Comparison of ENCODE assay signal across 16 cellular contexts in genomic region chr4:18039113-18039512, GRCh38. TPM values are rescaled to one million over a fixed set of nuclear protein-coding genes. Genes with fewer than 3 reads are reported as not detected.
DNase-seq lines count a peak whose midpoint lies in the region; ATAC-seq and TF ChIP-seq lines count a peak whose summit lies in the region.
"Had no signal": no experiment of that assay in that cellular context is flagged by ENCODE, and none has a peak within 500 bp of the region (broad histone marks: within the 10 kb centered on the region; RNA-seq: fewer than 3 reads in every experiment).

No MANE protein-coding gene starts in this region.

- no peak overlapping the region for H3K27ac Mint-ChIP-seq in T-helper 2 cell treated with Interferon-gamma antibody and Interleukin-4, amounts not matched to agents 5 μg/mL and 100 μg/mL, for 36 hours
- no peak overlapping the region for H3K27ac Mint-ChIP-seq in CD4-positive, alpha-beta memory T cell
- H3K27ac Mint-ChIP-seq: activated CD8-positive, alpha-beta T cell treated with anti-CD3 and anti-CD28 coated beads for 36 hours; activated T-helper 17 cell treated with anti-CD3 and anti-CD28 coated beads, Interleukin-2, amount 50 U/mL, for 72 hours; stimulated activated naive CD8-positive, alpha-beta T cell treated with anti-CD3 and anti-CD28 coated beads, Interleukin-15, Interleukin-2, amounts not matched to agents 100 ng/mL and 50 ng/mL, for 24 hours had no signal

- CTCF ChIA-PET in CD4-positive, alpha-beta memory T cell (lab: Charles Lee; ENCODE audit: partially characterized antibody): no interaction called here

- intact Hi-C loops in CD4-positive, alpha-beta memory T cell (cut with micrococcal nuclease): no loop called here
- intact Hi-C loops in vagina (cut with DNase I): no loop called here

- no peaks in the 10 kb centered on the region for H3K27me3 ChIP-seq in CD4-positive, alpha-beta memory T cell (ENCODE audit: insufficient read depth, low read length)
- H3K27me3 ChIP-seq in vagina (no peaks in the 10 kb centered on the region), osteoblast (ENCODE audit: insufficient read depth, low read length) (no peaks in the 10 kb centered on the region)
- H3K27me3 ChIP-seq: heart left ventricle had no signal

- H3K4me3 ChIP-seq in epithelial cell of proximal tubule (ENCODE audit: low read depth, low read length) (no peak overlapping the region), vagina (no peak overlapping the region), osteoblast (ENCODE audit: insufficient read depth, low read length) (no peak overlapping the region)
- H3K4me3 ChIP-seq in CD4-positive, alpha-beta memory T cell (ENCODE audit: low read length in 2 of 2): no peak overlapping the region
- H3K4me3 ChIP-seq: GM23338, heart left ventricle had no signal

- H3K27ac ChIP-seq in CD4-positive, alpha-beta memory T cell (ENCODE audit: low read depth, low read length): no peak overlapping the region
- H3K27ac ChIP-seq in vagina: no peak overlapping the region
- no peak overlapping the region for H3K27ac ChIP-seq in osteoblast (ENCODE audit: low read depth, low read length)
- H3K27ac ChIP-seq: heart left ventricle had no signal

- H3K79me2 ChIP-seq in osteoblast (ENCODE audit: insufficient read depth, low read length): no peaks in the 10 kb centered on the region

- H2AFZ ChIP-seq in osteoblast (ENCODE audit: low read length): no peak overlapping the region
- H2AFZ ChIP-seq: GM23338 had no signal

- peak; percentile 77 for ATAC-seq in GM18870 (IDR thresholded peaks at IDR 0.05; ENCODE audit: unreplicated experiment)
- peak; percentile 55 for ATAC-seq in GM21737 (IDR thresholded peaks at IDR 0.05; ENCODE audit: unreplicated experiment)
- ATAC-seq in HG03378 (IDR thresholded peaks at IDR 0.05; ENCODE audit: unreplicated experiment): peak; percentile 71
- ATAC-seq: activated CD8-positive, alpha-beta T cell treated with anti-CD3 and anti-CD28 coated beads for 36 hours; activated T-helper 17 cell treated with anti-CD3 and anti-CD28 coated beads, Interleukin-2, amount 50 U/mL, for 72 hours; GM23338; heart left ventricle had no signal

- TF ChIP-seq CTCF in epithelial cell of proximal tubule (conservative IDR thresholded peaks at IDR 0.05; ENCODE audit: low read depth, low read length): no peak
- TF ChIP-seq CTCF in vagina (IDR thresholded peaks at IDR 0.05): no peak
- no peak for TF ChIP-seq CTCF in osteoblast (IDR thresholded peaks at IDR 0.05; ENCODE audit: extremely low read depth, low read depth, low read length)

- POLR2A ChIA-PET in CD4-positive, alpha-beta memory T cell (lab: Charles Lee; ENCODE audit: partially characterized antibody): no interaction called here

- H4K20me1 ChIP-seq in osteoblast (ENCODE audit: insufficient read depth, low read length): no peaks in the 10 kb centered on the region

- peaks cover 20% of the 10 kb centered on the region for H3K27me3 Mint-ChIP-seq in T-helper 2 cell treated with Interferon-gamma antibody and Interleukin-4, amounts not matched to agents 5 μg/mL and 100 μg/mL, for 36 hours (ENCODE audit: low read depth)
- peaks cover 16 to 31% of the 10 kb centered on the region in 2 donors for H3K27me3 Mint-ChIP-seq in CD4-positive, alpha-beta memory T cell

- no peaks in the 10 kb centered on the region for H3K36me3 ChIP-seq in CD4-positive, alpha-beta memory T cell (ENCODE audit: insufficient read depth, low read length)
- H3K36me3 ChIP-seq in vagina (no peaks in the 10 kb centered on the region), osteoblast (ENCODE audit: insufficient read depth, low read length) (no peaks in the 10 kb centered on the region)
- H3K36me3 ChIP-seq: heart left ventricle had no signal

- no peak overlapping the region for H3K4me3 Mint-ChIP-seq in T-helper 2 cell treated with Interferon-gamma antibody and Interleukin-4, amounts not matched to agents 5 μg/mL and 100 μg/mL, for 36 hours
- H3K4me3 Mint-ChIP-seq in CD4-positive, alpha-beta memory T cell: no peak overlapping the region
- H3K4me3 Mint-ChIP-seq: activated CD8-positive, alpha-beta T cell treated with anti-CD3 and anti-CD28 coated beads for 36 hours; activated T-helper 17 cell treated with anti-CD3 and anti-CD28 coated beads, Interleukin-2, amount 50 U/mL, for 72 hours; GM23338; stimulated activated naive CD8-positive, alpha-beta T cell treated with anti-CD3 and anti-CD28 coated beads, Interleukin-15, Interleukin-2, amounts not matched to agents 100 ng/mL and 50 ng/mL, for 24 hours had no signal

- no peaks in the 10 kb centered on the region for H3K9me3 Mint-ChIP-seq in T-helper 2 cell treated with Interferon-gamma antibody and Interleukin-4, amounts not matched to agents 5 μg/mL and 100 μg/mL, for 36 hours
- no peaks in the 10 kb centered on the region for H3K9me3 Mint-ChIP-seq in CD4-positive, alpha-beta memory T cell
- H3K9me3 Mint-ChIP-seq: activated CD8-positive, alpha-beta T cell treated with anti-CD3 and anti-CD28 coated beads for 36 hours; activated T-helper 17 cell treated with anti-CD3 and anti-CD28 coated beads, Interleukin-2, amount 50 U/mL, for 72 hours; GM23338; stimulated activated naive CD8-positive, alpha-beta T cell treated with anti-CD3 and anti-CD28 coated beads, Interleukin-15, Interleukin-2, amounts not matched to agents 100 ng/mL and 50 ng/mL, for 24 hours had no signal

- H3K36me3 Mint-ChIP-seq in T-helper 2 cell treated with Interferon-gamma antibody and Interleukin-4, amounts not matched to agents 5 μg/mL and 100 μg/mL, for 36 hours (ENCODE audit: low read depth): no peaks in the 10 kb centered on the region
- H3K36me3 Mint-ChIP-seq in CD4-positive, alpha-beta memory T cell: no peaks in the 10 kb centered on the region

- TF ChIP-seq POLR2A in vagina (IDR thresholded peaks at IDR 0.05): no peak

- H3K4me1 Mint-ChIP-seq in T-helper 2 cell treated with Interferon-gamma antibody and Interleukin-4, amounts not matched to agents 5 μg/mL and 100 μg/mL, for 36 hours (ENCODE audit: low read depth): no peaks in the 10 kb centered on the region
- no peaks in the 10 kb centered on the region for H3K4me1 Mint-ChIP-seq in CD4-positive, alpha-beta memory T cell
- H3K4me1 Mint-ChIP-seq: activated T-helper 17 cell treated with anti-CD3 and anti-CD28 coated beads, Interleukin-2, amount 50 U/mL, for 72 hours; GM23338 had no signal

- DNase-seq in epithelial cell of proximal tubule (ENCODE audit: low read depth) (peak; percentile 32), vagina (ENCODE audit: extremely low spot score in 2 of 2) (no peak), osteoblast (ENCODE audit: insufficient read length, low spot score, missing footprints) (no peak)
- DNase-seq in T-helper 2 cell treated with Interferon-gamma antibody and Interleukin-4, amounts not matched to agents 5 μg/mL and 100 μg/mL, for 36 hours (ENCODE audit: low spot score): no peak
- no peak for DNase-seq in CD4-positive, alpha-beta memory T cell
- DNase-seq: activated CD8-positive, alpha-beta T cell treated with anti-CD3 and anti-CD28 coated beads for 36 hours; Calu3; heart left ventricle; NCI-H1105; occipital lobe had no signal

- no peak overlapping the region for H3K4me2 ChIP-seq in osteoblast (ENCODE audit: insufficient read depth, low read length)
- H3K4me2 ChIP-seq: GM23338 had no signal

- H3K9me3 ChIP-seq in CD4-positive, alpha-beta memory T cell (ENCODE audit: control insufficient read depth in 1 of 2, low read length in 2 of 2): no peaks in the 10 kb centered on the region
- no peaks in the 10 kb centered on the region for H3K9me3 ChIP-seq in vagina
- no peaks in the 10 kb centered on the region for H3K9me3 ChIP-seq in osteoblast (ENCODE audit: low read depth, low read length)
- H3K9me3 ChIP-seq: heart left ventricle had no signal

- H3K4me1 ChIP-seq in CD4-positive, alpha-beta memory T cell (ENCODE audit: insufficient read depth, low read length): no peaks in the 10 kb centered on the region
- H3K4me1 ChIP-seq in vagina: no peaks in the 10 kb centered on the region
- no peaks in the 10 kb centered on the region for H3K4me1 ChIP-seq in osteoblast (ENCODE audit: insufficient read depth, low read length)
- H3K4me1 ChIP-seq: heart left ventricle had no signal

RNA-seq across cellular contexts. Expression of gene LCORL, which starts 17.6 kb away (rescaled TPM):
- total RNA-seq in epithelial cell of proximal tubule: 14.2 and 16.5 TPM in 2 replicates
- 10 to 100 TPM; 11.3 to 14.5 TPM for total RNA-seq in CD4-positive, alpha-beta memory T cell
- 1 to 10 TPM; 5.9 to 6.8 TPM for polyA plus RNA-seq in CD4-positive, alpha-beta memory T cell
- total RNA-seq in vagina: 6.9 TPM
- total RNA-seq in osteoblast: 13.3 and 15.9 TPM in 2 replicates
